ENCODE assay signal across 2 cellular contexts in the genomic region with DNA sequence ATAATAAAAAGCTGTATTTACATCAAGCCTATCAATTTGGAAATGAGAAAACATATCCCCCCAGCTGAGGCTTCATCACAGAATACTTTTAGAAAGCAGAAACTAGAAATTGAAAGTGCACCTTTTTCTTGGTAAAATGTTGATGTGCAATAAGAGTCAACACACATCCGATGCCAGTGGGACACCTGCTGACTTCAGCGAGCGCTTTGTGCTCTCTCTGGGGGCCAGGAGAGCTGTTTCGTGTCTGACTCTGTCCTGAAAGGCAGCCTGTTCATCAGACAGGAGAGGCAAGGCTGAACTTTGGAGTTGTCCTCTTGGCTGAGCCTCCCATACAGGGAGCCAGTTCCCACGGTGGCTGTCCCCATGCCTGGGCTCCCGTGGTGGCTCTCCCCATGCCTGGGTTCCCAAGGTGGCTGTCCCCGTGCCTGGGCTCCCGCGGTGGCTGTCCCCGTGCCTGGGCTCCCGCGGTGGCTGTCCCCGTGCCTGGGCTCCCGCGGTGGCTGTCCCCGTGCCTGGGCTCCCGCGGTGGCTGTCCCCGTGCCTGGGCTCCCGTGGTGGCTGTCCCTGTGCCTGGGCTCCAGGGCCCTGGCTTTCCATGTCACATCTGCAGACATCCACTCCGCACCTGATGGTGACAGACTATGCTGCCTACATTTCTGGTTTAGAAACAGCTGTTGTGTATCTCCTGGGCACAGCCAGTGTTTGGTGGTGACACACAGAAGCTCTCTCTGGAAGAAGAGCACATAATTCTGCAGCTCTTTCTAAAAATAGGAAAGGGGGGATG.
TF ChIP-seq lines count a peak whose summit lies in the region.

No MANE protein-coding gene starts in this region.

TF ChIP-seq in HepG2, 621 proteins besides CTCF, POLR2A, EP300 and RAD21 (continued from another document):
- TF ChIP-seq, protein P1, sequence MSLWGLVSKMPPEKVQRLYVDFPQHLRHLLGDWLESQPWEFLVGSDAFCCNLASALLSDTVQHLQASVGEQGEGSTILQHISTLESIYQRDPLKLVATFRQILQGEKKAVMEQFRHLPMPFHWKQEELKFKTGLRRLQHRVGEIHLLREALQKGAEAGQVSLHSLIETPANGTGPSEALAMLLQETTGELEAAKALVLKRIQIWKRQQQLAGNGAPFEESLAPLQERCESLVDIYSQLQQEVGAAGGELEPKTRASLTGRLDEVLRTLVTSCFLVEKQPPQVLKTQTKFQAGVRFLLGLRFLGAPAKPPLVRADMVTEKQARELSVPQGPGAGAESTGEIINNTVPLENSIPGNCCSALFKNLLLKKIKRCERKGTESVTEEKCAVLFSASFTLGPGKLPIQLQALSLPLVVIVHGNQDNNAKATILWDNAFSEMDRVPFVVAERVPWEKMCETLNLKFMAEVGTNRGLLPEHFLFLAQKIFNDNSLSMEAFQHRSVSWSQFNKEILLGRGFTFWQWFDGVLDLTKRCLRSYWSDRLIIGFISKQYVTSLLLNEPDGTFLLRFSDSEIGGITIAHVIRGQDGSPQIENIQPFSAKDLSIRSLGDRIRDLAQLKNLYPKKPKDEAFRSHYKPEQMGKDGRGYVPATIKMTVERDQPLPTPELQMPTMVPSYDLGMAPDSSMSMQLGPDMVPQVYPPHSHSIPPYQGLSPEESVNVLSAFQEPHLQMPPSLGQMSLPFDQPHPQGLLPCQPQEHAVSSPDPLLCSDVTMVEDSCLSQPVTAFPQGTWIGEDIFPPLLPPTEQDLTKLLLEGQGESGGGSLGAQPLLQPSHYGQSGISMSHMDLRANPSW (CRISPR knock-in tag; IDR thresholded peaks at IDR 0.05; ENCODE audit: borderline replicate concordance): no peak
- TF ChIP-seq DNMT3B (CRISPR knock-in tag; conservative IDR thresholded peaks at IDR 0.05): no peak
- TF ChIP-seq ZNF891 (CRISPR knock-in tag; IDR thresholded peaks at IDR 0.05): no peak
- no peak for TF ChIP-seq SOX13 (IDR thresholded peaks at IDR 0.05)
- no peak for TF ChIP-seq SOX13 (CRISPR knock-in tag; conservative IDR thresholded peaks at IDR 0.05 in 1 of 2, IDR thresholded peaks at IDR 0.05 in 1 of 2)
- TF ChIP-seq RORA (CRISPR knock-in tag; IDR thresholded peaks at IDR 0.05): no peak
- TF ChIP-seq SRSF1 (optimal IDR thresholded peaks at IDR 0.05; ENCODE audit: low read depth, low read length): no peak
- no peak for TF ChIP-seq ZBTB3 (CRISPR knock-in tag; IDR thresholded peaks at IDR 0.05; ENCODE audit: borderline replicate concordance, low read depth)
- TF ChIP-seq REPIN1 (CRISPR knock-in tag; IDR thresholded peaks at IDR 0.05; ENCODE audit: borderline replicate concordance, low read depth): no peak
- no peak for TF ChIP-seq SIN3A (IDR thresholded peaks at IDR 0.05; ENCODE audit: borderline replicate concordance, low read depth, low read length)
- TF ChIP-seq SP2 (CRISPR knock-in tag; IDR thresholded peaks at IDR 0.05): no peak
- no peak for TF ChIP-seq PAWR (CRISPR knock-in tag; IDR thresholded peaks at IDR 0.05; ENCODE audit: borderline replicate concordance)
- no peak for TF ChIP-seq ATF7 (IDR thresholded peaks at IDR 0.05)
- TF ChIP-seq ATF7 (CRISPR knock-in tag; IDR thresholded peaks at IDR 0.05): no peak
- TF ChIP-seq ZNF274 (CRISPR knock-in tag; IDR thresholded peaks at IDR 0.05): no peak
TF ChIP-seq in HepG2: peak in this region for 0.

TF ChIP-seq in neural cell, 6 proteins besides CTCF, POLR2A, EP300 and RAD21 (continued from another document):
- TF ChIP-seq EZH2 (IDR thresholded peaks at IDR 0.05; ENCODE audit: borderline replicate concordance, insufficient read depth, low read length, poor library complexity, severe bottlenecking): no peak
- TF ChIP-seq, protein P2, sequence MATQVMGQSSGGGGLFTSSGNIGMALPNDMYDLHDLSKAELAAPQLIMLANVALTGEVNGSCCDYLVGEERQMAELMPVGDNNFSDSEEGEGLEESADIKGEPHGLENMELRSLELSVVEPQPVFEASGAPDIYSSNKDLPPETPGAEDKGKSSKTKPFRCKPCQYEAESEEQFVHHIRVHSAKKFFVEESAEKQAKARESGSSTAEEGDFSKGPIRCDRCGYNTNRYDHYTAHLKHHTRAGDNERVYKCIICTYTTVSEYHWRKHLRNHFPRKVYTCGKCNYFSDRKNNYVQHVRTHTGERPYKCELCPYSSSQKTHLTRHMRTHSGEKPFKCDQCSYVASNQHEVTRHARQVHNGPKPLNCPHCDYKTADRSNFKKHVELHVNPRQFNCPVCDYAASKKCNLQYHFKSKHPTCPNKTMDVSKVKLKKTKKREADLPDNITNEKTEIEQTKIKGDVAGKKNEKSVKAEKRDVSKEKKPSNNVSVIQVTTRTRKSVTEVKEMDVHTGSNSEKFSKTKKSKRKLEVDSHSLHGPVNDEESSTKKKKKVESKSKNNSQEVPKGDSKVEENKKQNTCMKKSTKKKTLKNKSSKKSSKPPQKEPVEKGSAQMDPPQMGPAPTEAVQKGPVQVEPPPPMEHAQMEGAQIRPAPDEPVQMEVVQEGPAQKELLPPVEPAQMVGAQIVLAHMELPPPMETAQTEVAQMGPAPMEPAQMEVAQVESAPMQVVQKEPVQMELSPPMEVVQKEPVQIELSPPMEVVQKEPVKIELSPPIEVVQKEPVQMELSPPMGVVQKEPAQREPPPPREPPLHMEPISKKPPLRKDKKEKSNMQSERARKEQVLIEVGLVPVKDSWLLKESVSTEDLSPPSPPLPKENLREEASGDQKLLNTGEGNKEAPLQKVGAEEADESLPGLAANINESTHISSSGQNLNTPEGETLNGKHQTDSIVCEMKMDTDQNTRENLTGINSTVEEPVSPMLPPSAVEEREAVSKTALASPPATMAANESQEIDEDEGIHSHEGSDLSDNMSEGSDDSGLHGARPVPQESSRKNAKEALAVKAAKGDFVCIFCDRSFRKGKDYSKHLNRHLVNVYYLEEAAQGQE (IDR thresholded peaks at IDR 0.05; ENCODE audit: borderline replicate concordance): no peak
- TF ChIP-seq TAF1 (IDR thresholded peaks at IDR 0.05; ENCODE audit: low read depth): no peak
- TF ChIP-seq POLR2AphosphoS5 (IDR thresholded peaks at IDR 0.05): no peak
